9 cellular contexts compared by ENCODE assay signal in genomic region chr7:37916017-37916672, GRCh38. TPM values are rescaled to one million over a fixed set of nuclear protein-coding genes. Genes with fewer than 3 reads are reported as not detected.
DNase-seq lines count a peak whose midpoint lies in the region; ATAC-seq and TF ChIP-seq lines count a peak whose summit lies in the region.
"Had no signal": no experiment of that assay in that cellular context is flagged by ENCODE, and none has a peak within 500 bp of the region (broad histone marks: within the 10 kb centered on the region; RNA-seq: fewer than 3 reads in every experiment).

No MANE protein-coding gene starts in this region.

- no peak for TF ChIP-seq EP300 in gastroesophageal sphincter (IDR thresholded peaks at IDR 0.05)

- peaks cover 0 to 42% (median 5%) of the 10 kb centered on the region in 3 donors for H3K4me1 ChIP-seq in gastroesophageal sphincter
- H3K4me1 ChIP-seq in prostate gland (replicated peaks): peaks cover 4% of the 10 kb centered on the region
- peaks cover 4% of the 10 kb centered on the region for H3K4me1 ChIP-seq in effector memory CD4-positive, alpha-beta T cell (ENCODE audit: control insufficient read depth, insufficient read depth, low read length, poor library complexity, severe bottlenecking)

- H3K27ac ChIP-seq in gastroesophageal sphincter: peak overlapping the region in 3 of 4 donors; percentile 70 to 85 (median 81)
- peak overlapping the region; percentile 39 to 62 for H3K27ac ChIP-seq in prostate gland
- no peak overlapping the region for H3K27ac ChIP-seq in effector memory CD4-positive, alpha-beta T cell (ENCODE audit: insufficient read depth, low read length, poor library complexity, severe bottlenecking)

- H3K36me3 ChIP-seq in gastroesophageal sphincter (no peaks in the 10 kb centered on the region), prostate gland (no peaks in the 10 kb centered on the region)
- no peaks in the 10 kb centered on the region for H3K36me3 ChIP-seq in effector memory CD4-positive, alpha-beta T cell (ENCODE audit: control insufficient read depth, insufficient read depth, low read length)

- intact Hi-C loops in prostate gland (cut with DNase I): loop anchor here (5.0 kb wide), 2 partner anchors 86 to 191 kb away; no protein-coding TSS in a partner anchor

- WGBS in gastroesophageal sphincter (ENCODE audit: low coverage in 1 of 2), 2 donors: 14 to 15% methylated on average over 4 to 27 of the region's 57 CpGs
- 7% methylated on average over 51 of the region's 57 CpGs for WGBS in prostate gland

- H3K4me3 ChIP-seq in gastroesophageal sphincter (peak overlapping the region; percentile 21 to 61), prostate gland (peak overlapping the region; percentile 36 to 42)
- no peak overlapping the region for H3K4me3 ChIP-seq in effector memory CD4-positive, alpha-beta T cell (ENCODE audit: insufficient read depth, low read depth, low read length, poor library complexity, severe bottlenecking)

- in situ Hi-C loops in GM13976 (cut with MboI; ENCODE audit: low sequenced_read_pairs, unreplicated experiment): loop anchor here (25.0 kb wide), 1 partner anchor 421 kb away; no protein-coding TSS in a partner anchor

- H3K27me3 ChIP-seq in gastroesophageal sphincter: peaks cover 30% of the 10 kb centered on the region
- H3K27me3 ChIP-seq in prostate gland (replicated peaks; ENCODE audit: insufficient read depth): no peaks in the 10 kb centered on the region
- peaks cover 7% of the 10 kb centered on the region for H3K27me3 ChIP-seq in effector memory CD4-positive, alpha-beta T cell (replicated peaks; ENCODE audit: control insufficient read depth, insufficient read depth, low read length, poor library complexity, severe bottlenecking)

- DNase-seq in GM13976 (ENCODE audit: low spot score) (peak; percentile 17), SK-N-DZ (ENCODE audit: low spot score) (peak; percentile 3), prostate gland (ENCODE audit: low spot score) (no peak), germinal center (ENCODE audit: low spot score) (no peak), NCI-H1436 treated with DMSO at 0.1 percent for 48 hours (lab: John Stamatoyannopoulos, UW) (no peak)
- DNase-seq in effector memory CD4-positive, alpha-beta T cell: no peak
- no peak for DNase-seq in stimulated activated CD4-positive, alpha-beta T cell treated with anti-CD3 and anti-CD28 coated beads, Interleukin-4, amount 100 ng/mL, for 1 hour

- TF ChIP-seq POLR2A in gastroesophageal sphincter (IDR thresholded peaks at IDR 0.05) (no peak), prostate gland (IDR thresholded peaks at IDR 0.05) (no peak)

- H3K9me3 ChIP-seq in gastroesophageal sphincter (no peaks in the 10 kb centered on the region), prostate gland (no peaks in the 10 kb centered on the region)
- no peaks in the 10 kb centered on the region for H3K9me3 ChIP-seq in effector memory CD4-positive, alpha-beta T cell (ENCODE audit: control insufficient read depth, low read length)

- TF ChIP-seq CTCF in GM13976 (IDR thresholded peaks at IDR 0.05; ENCODE audit: borderline replicate concordance, control extremely low read depth, extremely low read depth, insufficient read depth, missing control alignments) (no peak), gastroesophageal sphincter (IDR thresholded peaks at IDR 0.05) (no peak), prostate gland (IDR thresholded peaks at IDR 0.05) (no peak)

- ATAC-seq in gastroesophageal sphincter: peak; percentile 16

RNA-seq across cellular contexts. Expression of gene SFRP4, which starts 0.5 kb away (rescaled TPM):
- polyA plus RNA-seq in SK-N-DZ (2014; cell fraction: cytosol; rRNA removed): not detected in 2 replicates
- not detected in 2 replicates for polyA plus RNA-seq in SK-N-DZ (2014; cell fraction: nucleus; rRNA removed)
- 10 to 100 TPM in 1 of 4 donors, 1 to 10 TPM in 3; 1.4 to 11.0 (median 5.1) TPM for total RNA-seq in gastroesophageal sphincter
- 10 to 100 TPM in 1 of 2 donors, 1 to 10 TPM in 1; 3.2 to 25.3 TPM for total RNA-seq in prostate gland
- total RNA-seq: lung microvascular endothelial cell had no signal

RNA-seq across cellular contexts. Expression of gene EPDR1, which starts 4.3 kb away (rescaled TPM):
- polyA plus RNA-seq in SK-N-DZ (2014; cell fraction: cytosol; rRNA removed): 0.38 and 0.59 TPM in 2 replicates
- 0.05 and 0.59 TPM in 2 replicates for polyA plus RNA-seq in SK-N-DZ (2014; cell fraction: nucleus; rRNA removed)
- total RNA-seq in gastroesophageal sphincter (10 to 100 TPM; 14.3 to 43.8 (median 19.0) TPM), prostate gland (10 to 100 TPM; 38.6 to 77.8 TPM)

Comparison
In these comparisons a context has a peak if more than half of its experiments do, and no peak if none do; other contexts are left out.
1. DNase-seq: peak in GM13976 (single experiment) and SK-N-DZ (single experiment); none in prostate gland (single experiment), effector memory CD4-positive, alpha-beta T cell (0 of 3), germinal center (single experiment), NCI-H1436 treated with DMSO at 0.1 percent for 48 hours (single experiment) and stimulated activated CD4-positive, alpha-beta T cell treated with anti-CD3 and anti-CD28 coated beads, Interleukin-4, amount 100 ng/mL, for 1 hour (single experiment).